In genomic region chr2:46770622-46771021, GRCh38 we compare ENCODE assay signal across 1 cellular context.
TF ChIP-seq lines count a peak whose summit lies in the region.

No MANE protein-coding gene starts in this region.

TF ChIP-seq in IMR-90, 13 proteins besides CTCF, POLR2A, EP300 and RAD21 (continued from another document):
- TF ChIP-seq NFE2L2 (IDR thresholded peaks at IDR 0.05; ENCODE audit: low read depth, low read length) (no peak), BHLHE40 (IDR thresholded peaks at IDR 0.05; ENCODE audit: low read depth, low read length) (peak; percentile 27; the same call in 1 of the 2 replicates), FOS (IDR thresholded peaks at IDR 0.05; ENCODE audit: low read depth, low read length) (peak; percentile 53), USF2 (IDR thresholded peaks at IDR 0.05; ENCODE audit: low read depth, low read length) (no peak), MXI1 (IDR thresholded peaks at IDR 0.05; ENCODE audit: borderline replicate concordance, low read depth, low read length) (no peak), CEBPB (IDR thresholded peaks at IDR 0.05; ENCODE audit: low read depth, low read length) (peak; percentile 82)
TF ChIP-seq in IMR-90: peak in this region for 3.
